ENCODE assay signal across 8 cellular contexts in genomic region chr22:17158176-17158567, GRCh38. TPM values are rescaled to one million over a fixed set of nuclear protein-coding genes. Genes with fewer than 3 reads are reported as not detected.
DNase-seq lines count a peak whose midpoint lies in the region; ATAC-seq, FAIRE-seq and TF ChIP-seq lines count a peak whose summit lies in the region.

No MANE protein-coding gene starts in this region.

- H3K36me3 Mint-ChIP-seq in stimulated activated naive CD8-positive, alpha-beta T cell treated with anti-CD3 and anti-CD28 coated beads, Interleukin-15, Interleukin-2, amounts not matched to agents 100 ng/mL and 50 ng/mL, for 24 hours (ENCODE audit: low read depth) = peaks cover 16% of the 10 kb centered on the region

- no peak for DNase-seq in stimulated activated naive CD8-positive, alpha-beta T cell treated with anti-CD3 and anti-CD28 coated beads, Interleukin-15, Interleukin-2, amounts not matched to agents 100 U/mL and 50 U/mL, for 24 hours
- DNase-seq in bronchial epithelial cell (ENCODE audit: low read depth) = no peak
- no peak for DNase-seq in mucosa of descending colon
- no peak for DNase-seq in aorta
- DNase-seq in NK-92 (lab: John Stamatoyannopoulos, UW; ENCODE audit: unreplicated experiment) = no peak
- no peak for DNase-seq in SW 1271 (lab: John Stamatoyannopoulos, UW)
- DNase-seq in cerebellum (ENCODE audit: low spot score) = no peak

- no peaks in the 10 kb centered on the region for H3K36me3 ChIP-seq in bronchial epithelial cell (ENCODE audit: control insufficient read depth, insufficient read depth, low read length)
- no peaks in the 10 kb centered on the region for H3K36me3 ChIP-seq in mucosa of descending colon (ENCODE audit: low read depth)
- no peaks in the 10 kb centered on the region for H3K36me3 ChIP-seq in aorta (ENCODE audit: control insufficient read depth in 1 of 2, insufficient read depth in 2 of 2, low read length in 1 of 2)

- FAIRE-seq in bronchial epithelial cell (lab: Jason Lieb, UNC) = no peak

- no peak for ATAC-seq in stimulated activated naive CD8-positive, alpha-beta T cell treated with anti-CD3 and anti-CD28 coated beads, Interleukin-15, Interleukin-2, amounts not matched to agents 100 U/mL and 50 U/mL, for 24 hours
- ATAC-seq in mucosa of descending colon (no peak), aorta (ENCODE audit: low FRiP score) (no peak)

- H3K4me3 ChIP-seq in bronchial epithelial cell (ENCODE audit: low read depth, low read length) = peak overlapping the region; percentile 74
- H3K4me3 ChIP-seq in mucosa of descending colon = peak overlapping the region; percentile 42
- peak overlapping the region; percentile 34 to 35 for H3K4me3 ChIP-seq in aorta (ENCODE audit: low read length in 2 of 2)

- no peak for TF ChIP-seq CTCF in bronchial epithelial cell (IDR thresholded peaks at IDR 0.05; ENCODE audit: insufficient read depth, low read length, severe bottlenecking)
- no peak for TF ChIP-seq CTCF in mucosa of descending colon (IDR thresholded peaks at IDR 0.05)

- no peaks in the 10 kb centered on the region for H3K9me3 Mint-ChIP-seq in stimulated activated naive CD8-positive, alpha-beta T cell treated with anti-CD3 and anti-CD28 coated beads, Interleukin-15, Interleukin-2, amounts not matched to agents 100 ng/mL and 50 ng/mL, for 24 hours

- no peaks in the 10 kb centered on the region for H3K27me3 Mint-ChIP-seq in stimulated activated naive CD8-positive, alpha-beta T cell treated with anti-CD3 and anti-CD28 coated beads, Interleukin-15, Interleukin-2, amounts not matched to agents 100 ng/mL and 50 ng/mL, for 24 hours

- H3K27ac ChIP-seq in aorta (ENCODE audit: low read depth in 1 of 2, low read length in 2 of 2) = peak overlapping the region in 1 of 2 donors; percentile 46

- no peaks in the 10 kb centered on the region for H3K9me3 ChIP-seq in mucosa of descending colon
- no peaks in the 10 kb centered on the region for H3K9me3 ChIP-seq in aorta (ENCODE audit: control insufficient read depth, low read length)

- H3K27me3 ChIP-seq in bronchial epithelial cell (ENCODE audit: control insufficient read depth, insufficient read depth, low read length) = no peaks in the 10 kb centered on the region
- H3K27me3 ChIP-seq in aorta (ENCODE audit: control insufficient read depth in 1 of 2, insufficient read depth in 2 of 2, low read length in 1 of 2) = no peaks in the 10 kb centered on the region

- H3K4me3 Mint-ChIP-seq in stimulated activated naive CD8-positive, alpha-beta T cell treated with anti-CD3 and anti-CD28 coated beads, Interleukin-15, Interleukin-2, amounts not matched to agents 100 ng/mL and 50 ng/mL, for 24 hours = peak overlapping the region; percentile 85

- WGBS in aorta, 2 donors = 53% methylated on average over 17 of the region's 17 CpGs

- H3K4me1 ChIP-seq in mucosa of descending colon (ENCODE audit: low read depth) (peaks cover 24% of the 10 kb centered on the region), aorta (ENCODE audit: control insufficient read depth in 1 of 2, insufficient read depth in 2 of 2, low read length in 2 of 2) (no peaks in the 10 kb centered on the region)

- H3K27ac Mint-ChIP-seq in stimulated activated naive CD8-positive, alpha-beta T cell treated with anti-CD3 and anti-CD28 coated beads, Interleukin-15, Interleukin-2, amounts not matched to agents 100 ng/mL and 50 ng/mL, for 24 hours = peak overlapping the region; percentile 84

- intact Hi-C loops in mucosa of descending colon (cut with DNase I, micrococcal nuclease) = no loop called here
- intact Hi-C loops in aorta (cut with DNase I) = loop anchor here in 1 of 2 donors (2.0 kb wide), 1 partner anchor 73 kb away; the partner anchor contains the start of gene IL17RA

- H3K4me1 Mint-ChIP-seq in stimulated activated naive CD8-positive, alpha-beta T cell treated with anti-CD3 and anti-CD28 coated beads, Interleukin-15, Interleukin-2, amounts not matched to agents 100 ng/mL and 50 ng/mL, for 24 hours (ENCODE audit: low read depth) = peaks cover 43% of the 10 kb centered on the region

RNA-seq across cellular contexts. Expression of gene HDHD5, which starts 0.9 kb away (rescaled TPM):
- total RNA-seq in bronchial epithelial cell (41.9 and 50.5 TPM in 2 replicates), mucosa of descending colon (10 to 100 TPM; 31.0 to 36.1 (median 32.6) TPM), aorta (10 to 100 TPM; 15.1 to 19.2 TPM), cerebellum (22.0 TPM)
- polyA plus RNA-seq in aorta = 10 to 100 TPM; 19.5 to 30.6 TPM

RNA-seq across cellular contexts. Expression of gene TMEM121B, which starts 37.0 kb away (rescaled TPM):
- total RNA-seq in bronchial epithelial cell (not detected in 2 replicates), mucosa of descending colon (under 1 TPM; 0.09 to 0.58 (median 0.54) TPM), aorta (under 1 TPM; 0.68 to 0.87 TPM), cerebellum (9.0 TPM)
- polyA plus RNA-seq in aorta = under 1 TPM; 0.15 to 0.50 TPM
